8 cellular contexts compared by ENCODE assay signal in genomic region chr7:66994051-66994450, GRCh38. TPM values are rescaled to one million over a fixed set of nuclear protein-coding genes. Genes with fewer than 3 reads are reported as not detected.
A peak's percentile ranks its signal among the peaks of the same experiment; 100 is the strongest.
DNase-seq lines count a peak whose midpoint lies in the region; ATAC-seq and TF ChIP-seq lines count a peak whose summit lies in the region.
"Not testable (repeated sequence)": the region's sequence is repeated elsewhere in the genome, so short reads cannot be mapped to it uniquely, and the experiment has no call there.

No MANE protein-coding gene starts in this region.

- intact Hi-C loops in dendritic cell treated with granulocyte-macrophage colony-stimulating factor and Interleukin-4, amounts not matched to agents 40 ng/mL and 50 ng/mL, for 4 days (cut with micrococcal nuclease); right cardiac atrium (cut with DNase I): not testable (repeated sequence)

- not testable (repeated sequence) for TF ChIP-seq EP300 in neural cell (conservative IDR thresholded peaks at IDR 0.05; ENCODE audit: poor library complexity, severe bottlenecking)

- TF ChIP-seq CTCF in AG09309 (IDR thresholded peaks at IDR 0.05; ENCODE audit: control insufficient read depth, insufficient read depth, low read depth, low read length, missing control alignments); HFF-Myc (IDR thresholded peaks at IDR 0.05; ENCODE audit: low read depth, low read length, missing control alignments); neural cell (IDR thresholded peaks at IDR 0.05; ENCODE audit: poor library complexity, severe bottlenecking): not testable (repeated sequence)

- not testable (repeated sequence) for H3K9me3 Mint-ChIP-seq in activated naive CD4-positive, alpha-beta T cell treated with anti-CD3 and anti-CD28 coated beads, Interleukin-2, amount 10 ng/mL, durations not matched to agents 7 days and 5 days; dendritic cell treated with granulocyte-macrophage colony-stimulating factor and Interleukin-4, amounts not matched to agents 40 ng/mL and 50 ng/mL, for 4 days; stimulated activated naive B cell treated with anti-CD40 and anti-IgM and Interleukin-4, amounts not matched to agents 10 μg/mL and 1 μg/mL and 100 μg/mL, for 72 hours

- H3K36me3 Mint-ChIP-seq in activated naive CD4-positive, alpha-beta T cell treated with anti-CD3 and anti-CD28 coated beads, Interleukin-2, amount 10 ng/mL, durations not matched to agents 7 days and 5 days, result peaks cover 28% of the 10 kb centered on the region
- peaks cover 72% of the 10 kb centered on the region for H3K36me3 Mint-ChIP-seq in dendritic cell treated with granulocyte-macrophage colony-stimulating factor and Interleukin-4, amounts not matched to agents 40 ng/mL and 50 ng/mL, for 4 days (ENCODE audit: low read depth)
- peaks cover 15 to 20% of the 10 kb centered on the region in 2 donors for H3K36me3 Mint-ChIP-seq in stimulated activated naive B cell treated with anti-CD40 and anti-IgM and Interleukin-4, amounts not matched to agents 10 μg/mL and 1 μg/mL and 100 μg/mL, for 72 hours

- H3K36me3 ChIP-seq in SJCRH30, result peaks cover 24% of the 10 kb centered on the region
- not testable (repeated sequence) for H3K36me3 ChIP-seq in neural cell (ENCODE audit: insufficient read depth, low read length)

- not testable (repeated sequence) for H3K79me2 ChIP-seq in neural cell (replicated peaks; ENCODE audit: insufficient read depth, low read length)

- peak overlapping the region; percentile 93 for H3K4me3 Mint-ChIP-seq in activated naive CD4-positive, alpha-beta T cell treated with anti-CD3 and anti-CD28 coated beads, Interleukin-2, amount 10 ng/mL, durations not matched to agents 7 days and 5 days
- peak overlapping the region; percentile 95 for H3K4me3 Mint-ChIP-seq in dendritic cell treated with granulocyte-macrophage colony-stimulating factor and Interleukin-4, amounts not matched to agents 40 ng/mL and 50 ng/mL, for 4 days
- H3K4me3 Mint-ChIP-seq in stimulated activated naive B cell treated with anti-CD40 and anti-IgM and Interleukin-4, amounts not matched to agents 10 μg/mL and 1 μg/mL and 100 μg/mL, for 72 hours, result peak overlapping the region; percentile 97 to 100

- peaks cover 31% of the 10 kb centered on the region for H3K4me1 Mint-ChIP-seq in activated naive CD4-positive, alpha-beta T cell treated with anti-CD3 and anti-CD28 coated beads, Interleukin-2, amount 10 ng/mL, durations not matched to agents 7 days and 5 days
- peaks cover 13% of the 10 kb centered on the region for H3K4me1 Mint-ChIP-seq in dendritic cell treated with granulocyte-macrophage colony-stimulating factor and Interleukin-4, amounts not matched to agents 40 ng/mL and 50 ng/mL, for 4 days (ENCODE audit: low read depth)
- H3K4me1 Mint-ChIP-seq in stimulated activated naive B cell treated with anti-CD40 and anti-IgM and Interleukin-4, amounts not matched to agents 10 μg/mL and 1 μg/mL and 100 μg/mL, for 72 hours, result peaks cover 9 to 23% of the 10 kb centered on the region in 2 donors

- H2AFZ ChIP-seq in neural cell (ENCODE audit: low read depth, low read length), result not testable (repeated sequence)

- H3K9me3 ChIP-seq in SJCRH30 (replicated peaks); right cardiac atrium (ENCODE audit: control insufficient read depth, low read length); neural cell (ENCODE audit: low read length): not testable (repeated sequence)

- 45% methylated on average over 5 of the region's 5 CpGs for WGBS in right cardiac atrium

- H3K27ac Mint-ChIP-seq in activated naive CD4-positive, alpha-beta T cell treated with anti-CD3 and anti-CD28 coated beads, Interleukin-2, amount 10 ng/mL, durations not matched to agents 7 days and 5 days, result peak overlapping the region; percentile 100
- peak overlapping the region; percentile 97 for H3K27ac Mint-ChIP-seq in dendritic cell treated with granulocyte-macrophage colony-stimulating factor and Interleukin-4, amounts not matched to agents 40 ng/mL and 50 ng/mL, for 4 days
- peak overlapping the region; percentile 100 for H3K27ac Mint-ChIP-seq in stimulated activated naive B cell treated with anti-CD40 and anti-IgM and Interleukin-4, amounts not matched to agents 10 μg/mL and 1 μg/mL and 100 μg/mL, for 72 hours

- H3K27ac ChIP-seq in SJCRH30, result peak overlapping the region; percentile 93
- H3K27ac ChIP-seq in right cardiac atrium (ENCODE audit: low read length), result peak overlapping the region; percentile 88
- not testable (repeated sequence) for H3K27ac ChIP-seq in neural cell (ENCODE audit: low read length)

- H3K9me2 ChIP-seq in neural cell (ENCODE audit: insufficient read depth, low read length), result not testable (repeated sequence)

- not testable (repeated sequence) for ATAC-seq in right cardiac atrium; stimulated activated naive B cell treated with anti-CD40 and anti-IgM and Interleukin-4, amounts not matched to agents 10 μg/mL and 1 μg/mL and 100 μg/mL, for 72 hours (replicated peaks)

- H3K9ac ChIP-seq in neural cell (ENCODE audit: low read length), result not testable (repeated sequence)

- not testable (repeated sequence) for DNase-seq in AG09309 (ENCODE audit: low read depth); HFF-Myc (ENCODE audit: extremely low read depth, low read depth); activated naive CD4-positive, alpha-beta T cell treated with anti-CD3 and anti-CD28 coated beads, Interleukin-2, amount 10 ng/mL, durations not matched to agents 7 days and 5 days; right cardiac atrium; stimulated activated naive B cell treated with anti-CD40 and anti-IgM and Interleukin-4, amounts not matched to agents 10 μg/mL and 1 μg/mL and 100 μg/mL, for 72 hours
- DNase-seq in SJCRH30, result peak; percentile 9 to 51

- CTCF ChIA-PET in activated naive CD4-positive, alpha-beta T cell treated with anti-CD3 and anti-CD28 coated beads, Interleukin-2, amount 10 ng/mL, durations not matched to agents 7 days and 5 days (lab: Charles Lee), result not testable (repeated sequence)

- not testable (repeated sequence) for H4K20me1 ChIP-seq in neural cell (ENCODE audit: insufficient read depth)

- not testable (repeated sequence) for H3K27me3 ChIP-seq in SJCRH30; right cardiac atrium (ENCODE audit: control insufficient read depth, insufficient read depth); neural cell (ENCODE audit: insufficient read depth, low read depth, low read length)

- not testable (repeated sequence) for H3K4me2 ChIP-seq in neural cell (ENCODE audit: low read length)

- H3K27me3 Mint-ChIP-seq in activated naive CD4-positive, alpha-beta T cell treated with anti-CD3 and anti-CD28 coated beads, Interleukin-2, amount 10 ng/mL, durations not matched to agents 7 days and 5 days; dendritic cell treated with granulocyte-macrophage colony-stimulating factor and Interleukin-4, amounts not matched to agents 40 ng/mL and 50 ng/mL, for 4 days; stimulated activated naive B cell treated with anti-CD40 and anti-IgM and Interleukin-4, amounts not matched to agents 10 μg/mL and 1 μg/mL and 100 μg/mL, for 72 hours: not testable (repeated sequence)

- not testable (repeated sequence) for TF ChIP-seq RAD21 in neural cell (conservative IDR thresholded peaks at IDR 0.05)

- H3F3A ChIP-seq in neural cell (ENCODE audit: insufficient read depth, low read length, poor library complexity, severe bottlenecking), result not testable (repeated sequence)

- not testable (repeated sequence) for H3K4me1 ChIP-seq in SJCRH30; right cardiac atrium (ENCODE audit: control insufficient read depth, insufficient read depth, low read length)

- H3K4me3 ChIP-seq in AG09309 (ENCODE audit: control insufficient read depth, low read depth, low read length) (peak overlapping the region; percentile 76), HFF-Myc (replicated peaks; ENCODE audit: low read depth, low read length) (peak overlapping the region; percentile 82), SJCRH30 (peak overlapping the region; percentile 100), right cardiac atrium (ENCODE audit: low read length) (peak overlapping the region; percentile 63), neural cell (ENCODE audit: low read length) (peak overlapping the region; percentile 69)

RNA-seq across cellular contexts. Expression of gene SBDS, which starts 1.3 kb away (rescaled TPM):
- total RNA-seq in SJCRH30 (2014; rRNA removed; shearing (Covaris generic)), result 90.0 and 97.9 TPM in 2 replicates
- 100 to 1,000 TPM; 170 to 237 (median 193) TPM for total RNA-seq in right cardiac atrium
- polyA plus RNA-seq in right cardiac atrium, result 214 TPM
- polyA plus RNA-seq in neural cell, result 81.4 and 91.1 TPM in 2 replicates
- polyA minus RNA-seq in neural cell, result 64.2 and 73.0 TPM in 2 replicates

RNA-seq across cellular contexts. Expression of gene TYW1, which starts 2.6 kb away (rescaled TPM):
- total RNA-seq in SJCRH30 (2014; rRNA removed; shearing (Covaris generic)), result 21.8 and 25.3 TPM in 2 replicates
- 10 to 100 TPM; 10.2 to 12.1 (median 11.7) TPM for total RNA-seq in right cardiac atrium
- polyA plus RNA-seq in right cardiac atrium (7.0 TPM), neural cell (10.2 and 14.9 TPM in 2 replicates)
- 19.2 and 23.0 TPM in 2 replicates for polyA minus RNA-seq in neural cell
